ENCODE assay signal across 1 cellular context in the genomic region with DNA sequence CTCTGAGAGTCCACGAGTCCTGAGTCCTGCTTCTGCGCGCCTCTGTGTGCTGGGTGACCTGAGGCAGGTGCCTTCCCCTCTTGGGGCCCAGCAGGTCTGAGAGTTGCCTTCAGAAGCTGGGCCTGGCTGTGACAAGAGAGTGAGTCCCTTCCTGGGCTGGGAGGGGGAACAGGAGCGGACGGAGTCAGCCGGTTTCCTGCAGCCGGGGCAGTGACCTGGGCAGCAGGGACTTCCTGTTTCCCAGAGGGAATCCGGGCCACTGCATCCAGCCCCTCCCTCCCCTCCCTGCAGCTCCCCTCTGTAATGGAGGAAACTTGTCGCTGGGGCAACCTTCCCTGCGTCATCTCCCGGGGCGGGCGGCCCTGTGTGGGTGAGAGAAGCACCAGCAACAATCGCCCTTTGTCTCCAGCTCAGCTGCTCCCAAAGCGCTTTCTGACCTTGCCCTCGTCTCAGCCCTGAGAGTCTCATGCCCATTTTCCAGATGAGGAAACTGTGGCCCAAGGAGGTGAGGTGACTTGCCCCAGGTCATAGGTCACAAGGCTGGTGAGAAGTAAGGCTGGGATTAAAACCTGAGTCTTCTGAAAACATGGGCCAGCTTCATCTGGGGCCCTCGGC.
A peak's percentile ranks its signal among the peaks of the same experiment; 100 is the strongest.
TF ChIP-seq lines count a peak whose summit lies in the region.

No MANE protein-coding gene starts in this region.

TF ChIP-seq in HepG2, 621 proteins besides CTCF, POLR2A, EP300 and RAD21 (continued from another document):
- TF ChIP-seq, protein P1, sequence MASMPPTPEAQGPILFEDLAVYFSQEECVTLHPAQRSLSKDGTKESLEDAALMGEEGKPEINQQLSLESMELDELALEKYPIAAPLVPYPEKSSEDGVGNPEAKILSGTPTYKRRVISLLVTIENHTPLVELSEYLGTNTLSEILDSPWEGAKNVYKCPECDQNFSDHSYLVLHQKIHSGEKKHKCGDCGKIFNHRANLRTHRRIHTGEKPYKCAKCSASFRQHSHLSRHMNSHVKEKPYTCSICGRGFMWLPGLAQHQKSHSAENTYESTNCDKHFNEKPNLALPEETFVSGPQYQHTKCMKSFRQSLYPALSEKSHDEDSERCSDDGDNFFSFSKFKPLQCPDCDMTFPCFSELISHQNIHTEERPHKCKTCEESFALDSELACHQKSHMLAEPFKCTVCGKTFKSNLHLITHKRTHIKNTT (CRISPR knock-in tag; IDR thresholded peaks at IDR 0.05), result no peak
- TF ChIP-seq SIX4 (CRISPR knock-in tag; IDR thresholded peaks at IDR 0.05), result no peak
- TF ChIP-seq SOX13 (IDR thresholded peaks at IDR 0.05), result no peak
- TF ChIP-seq SOX13 (CRISPR knock-in tag; conservative IDR thresholded peaks at IDR 0.05 in 1 of 2, IDR thresholded peaks at IDR 0.05 in 1 of 2), result peak in 1 of 2 experiments; percentile 74; a peak in 2 of 4 replicates
- no peak for TF ChIP-seq HOXA9 (CRISPR knock-in tag; IDR thresholded peaks at IDR 0.05; ENCODE audit: borderline replicate concordance)
- TF ChIP-seq, protein P2, sequence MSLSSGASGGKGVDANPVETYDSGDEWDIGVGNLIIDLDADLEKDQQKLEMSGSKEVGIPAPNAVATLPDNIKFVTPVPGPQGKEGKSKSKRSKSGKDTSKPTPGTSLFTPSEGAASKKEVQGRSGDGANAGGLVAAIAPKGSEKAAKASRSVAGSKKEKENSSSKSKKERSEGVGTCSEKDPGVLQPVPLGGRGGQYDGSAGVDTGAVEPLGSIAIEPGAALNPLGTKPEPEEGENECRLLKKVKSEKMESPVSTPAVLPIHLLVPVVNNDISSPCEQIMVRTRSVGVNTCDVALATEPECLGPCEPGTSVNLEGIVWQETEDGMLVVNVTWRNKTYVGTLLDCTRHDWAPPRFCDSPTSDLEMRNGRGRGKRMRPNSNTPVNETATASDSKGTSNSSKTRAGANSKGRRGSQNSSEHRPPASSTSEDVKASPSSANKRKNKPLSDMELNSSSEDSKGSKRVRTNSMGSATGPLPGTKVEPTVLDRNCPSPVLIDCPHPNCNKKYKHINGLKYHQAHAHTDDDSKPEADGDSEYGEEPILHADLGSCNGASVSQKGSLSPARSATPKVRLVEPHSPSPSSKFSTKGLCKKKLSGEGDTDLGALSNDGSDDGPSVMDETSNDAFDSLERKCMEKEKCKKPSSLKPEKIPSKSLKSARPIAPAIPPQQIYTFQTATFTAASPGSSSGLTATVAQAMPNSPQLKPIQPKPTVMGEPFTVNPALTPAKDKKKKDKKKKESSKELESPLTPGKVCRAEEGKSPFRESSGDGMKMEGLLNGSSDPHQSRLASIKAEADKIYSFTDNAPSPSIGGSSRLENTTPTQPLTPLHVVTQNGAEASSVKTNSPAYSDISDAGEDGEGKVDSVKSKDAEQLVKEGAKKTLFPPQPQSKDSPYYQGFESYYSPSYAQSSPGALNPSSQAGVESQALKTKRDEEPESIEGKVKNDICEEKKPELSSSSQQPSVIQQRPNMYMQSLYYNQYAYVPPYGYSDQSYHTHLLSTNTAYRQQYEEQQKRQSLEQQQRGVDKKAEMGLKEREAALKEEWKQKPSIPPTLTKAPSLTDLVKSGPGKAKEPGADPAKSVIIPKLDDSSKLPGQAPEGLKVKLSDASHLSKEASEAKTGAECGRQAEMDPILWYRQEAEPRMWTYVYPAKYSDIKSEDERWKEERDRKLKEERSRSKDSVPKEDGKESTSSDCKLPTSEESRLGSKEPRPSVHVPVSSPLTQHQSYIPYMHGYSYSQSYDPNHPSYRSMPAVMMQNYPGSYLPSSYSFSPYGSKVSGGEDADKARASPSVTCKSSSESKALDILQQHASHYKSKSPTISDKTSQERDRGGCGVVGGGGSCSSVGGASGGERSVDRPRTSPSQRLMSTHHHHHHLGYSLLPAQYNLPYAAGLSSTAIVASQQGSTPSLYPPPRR (CRISPR knock-in tag; IDR thresholded peaks at IDR 0.05; ENCODE audit: borderline replicate concordance), result no peak
- TF ChIP-seq PPARG (CRISPR knock-in tag; conservative IDR thresholded peaks at IDR 0.05), result 0 out of 2 replicates have a peak, but pooled peaks have one; percentile 22
- no peak for TF ChIP-seq ZNF10 (CRISPR knock-in tag; IDR thresholded peaks at IDR 0.05; ENCODE audit: borderline replicate concordance, low read depth)
- TF ChIP-seq TBP (CRISPR knock-in tag; IDR thresholded peaks at IDR 0.05), result no peak
- TF ChIP-seq, protein P3, sequence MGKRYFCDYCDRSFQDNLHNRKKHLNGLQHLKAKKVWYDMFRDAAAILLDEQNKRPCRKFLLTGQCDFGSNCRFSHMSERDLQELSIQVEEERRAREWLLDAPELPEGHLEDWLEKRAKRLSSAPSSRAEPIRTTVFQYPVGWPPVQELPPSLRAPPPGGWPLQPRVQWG (CRISPR knock-in tag; IDR thresholded peaks at IDR 0.05; ENCODE audit: borderline replicate concordance, low read depth), result no peak
- peak; percentile 37 for TF ChIP-seq SALL1 (CRISPR knock-in tag; IDR thresholded peaks at IDR 0.05)
- TF ChIP-seq AGO1 (IDR thresholded peaks at IDR 0.05; ENCODE audit: low read depth, low read length, poor library complexity, severe bottlenecking), result no peak
- TF ChIP-seq ZNF792 (CRISPR knock-in tag; IDR thresholded peaks at IDR 0.05), result no peak
- TF ChIP-seq, protein P4, sequence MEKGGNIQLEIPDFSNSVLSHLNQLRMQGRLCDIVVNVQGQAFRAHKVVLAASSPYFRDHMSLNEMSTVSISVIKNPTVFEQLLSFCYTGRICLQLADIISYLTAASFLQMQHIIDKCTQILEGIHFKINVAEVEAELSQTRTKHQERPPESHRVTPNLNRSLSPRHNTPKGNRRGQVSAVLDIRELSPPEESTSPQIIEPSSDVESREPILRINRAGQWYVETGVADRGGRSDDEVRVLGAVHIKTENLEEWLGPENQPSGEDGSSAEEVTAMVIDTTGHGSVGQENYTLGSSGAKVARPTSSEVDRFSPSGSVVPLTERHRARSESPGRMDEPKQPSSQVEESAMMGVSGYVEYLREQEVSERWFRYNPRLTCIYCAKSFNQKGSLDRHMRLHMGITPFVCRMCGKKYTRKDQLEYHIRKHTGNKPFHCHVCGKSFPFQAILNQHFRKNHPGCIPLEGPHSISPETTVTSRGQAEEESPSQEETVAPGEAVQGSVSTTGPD (CRISPR knock-in tag; IDR thresholded peaks at IDR 0.05), result no peak
- no peak for TF ChIP-seq ZFP36L1 (CRISPR knock-in tag; IDR thresholded peaks at IDR 0.05)
- peak; percentile 66; the same call in 1 of the 2 replicates for TF ChIP-seq HIVEP1 (CRISPR knock-in tag; IDR thresholded peaks at IDR 0.05)
